ENCODE assay signal across 9 cellular contexts in genomic region chr2:126359494-126359893, GRCh38.
DNase-seq lines count a peak whose midpoint lies in the region; ATAC-seq and TF ChIP-seq lines count a peak whose summit lies in the region.
"Had no signal": no experiment of that assay in that cellular context is flagged by ENCODE, and none has a peak within 500 bp of the region (broad histone marks: within the 10 kb centered on the region; RNA-seq: fewer than 3 reads in every experiment).

No MANE protein-coding gene starts in this region.

- no peak overlapping the region for H3K27ac Mint-ChIP-seq in T-cell

- no peaks in the 10 kb centered on the region for H3K4me1 Mint-ChIP-seq in T-cell

- no peak for DNase-seq in LNCaP clone FGC (ENCODE audit: low read depth)
- DNase-seq in epithelial cell of proximal tubule (ENCODE audit: low read depth) = no peak
- DNase-seq in activated naive CD4-positive, alpha-beta T cell treated with anti-CD3 and anti-CD28 coated beads, Interleukin-2, amount 50 U/mL, for 16 hours = no peak
- DNase-seq in NCI-H345 (lab: John Stamatoyannopoulos, UW) = no peak
- DNase-seq in T-cell = no peak
- DNase-seq: gastrocnemius medialis had no signal

- no peaks in the 10 kb centered on the region for H3K36me3 ChIP-seq in DOHH2 (ENCODE audit: control insufficient read depth, low read length)
- H3K36me3 ChIP-seq: gastrocnemius medialis had no signal

- TF ChIP-seq CTCF in DOHH2 (IDR thresholded peaks at IDR 0.05; ENCODE audit: low read depth, low read length, poor library complexity, severe bottlenecking) (peak; percentile 42), LNCaP clone FGC (IDR thresholded peaks at IDR 0.05; ENCODE audit: control insufficient read depth, extremely low read depth, insufficient read depth) (peak; percentile 54), epithelial cell of proximal tubule (conservative IDR thresholded peaks at IDR 0.05; ENCODE audit: low read depth, low read length) (peak; percentile 39)

- H3K4me3 ChIP-seq in DOHH2 (ENCODE audit: low read length) (no peak overlapping the region), LNCaP clone FGC (ENCODE audit: low read depth, low read length) (no peak overlapping the region), epithelial cell of proximal tubule (ENCODE audit: low read depth, low read length) (no peak overlapping the region)
- H3K4me3 ChIP-seq: gastrocnemius medialis had no signal

- no peak overlapping the region for H3K4me3 Mint-ChIP-seq in T-cell

- no peaks in the 10 kb centered on the region for H3K36me3 Mint-ChIP-seq in T-cell

- no peaks in the 10 kb centered on the region for H4K20me1 ChIP-seq in DOHH2 (ENCODE audit: control insufficient read depth, insufficient read depth, low read depth, low read length)

- peaks cover 0 to 8% of the 10 kb centered on the region in 2 donors for H3K27me3 Mint-ChIP-seq in T-cell

- H3F3A ChIP-seq in DOHH2 (ENCODE audit: control insufficient read depth, insufficient read depth) = no peaks in the 10 kb centered on the region

- H3K9me2 ChIP-seq in DOHH2 (replicated peaks; ENCODE audit: control insufficient read depth, low read length) = no peaks in the 10 kb centered on the region

- no peaks in the 10 kb centered on the region for H3K27me3 ChIP-seq in DOHH2 (ENCODE audit: control insufficient read depth, low read length)
- H3K27me3 ChIP-seq: gastrocnemius medialis had no signal

- CTCF ChIA-PET in T-cell (lab: Charles Lee) = interaction anchor here in 1 of 2 donors (0.6 kb wide), 1 partner anchor 327 kb away, joined by 5 read pairs; no protein-coding TSS in a partner anchor

- POLR2A ChIA-PET in T-cell (lab: Charles Lee) = no interaction called here

- H3K4me2 ChIP-seq in DOHH2 (ENCODE audit: low read length) = no peak overlapping the region

- no peaks in the 10 kb centered on the region for H3K79me2 ChIP-seq in DOHH2 (ENCODE audit: control insufficient read depth, low read length)

- ATAC-seq in GM21367 (IDR thresholded peaks at IDR 0.05; ENCODE audit: unreplicated experiment) (peak; percentile 63), HG03097 (IDR thresholded peaks at IDR 0.05; ENCODE audit: low FRiP score, unreplicated experiment) (no peak), T-cell (replicated peaks in 1 of 4) (no peak)
- ATAC-seq: gastrocnemius medialis had no signal

- no peaks in the 10 kb centered on the region for H3K9me3 ChIP-seq in DOHH2 (ENCODE audit: control insufficient read depth, insufficient read depth, low read length)
- H3K9me3 ChIP-seq: gastrocnemius medialis had no signal

- H3K9me3 Mint-ChIP-seq in T-cell = no peaks in the 10 kb centered on the region

- H3K4me1 ChIP-seq in DOHH2 (ENCODE audit: control insufficient read depth, low read length) = no peaks in the 10 kb centered on the region
- H3K4me1 ChIP-seq: gastrocnemius medialis had no signal

- H3K27ac ChIP-seq in DOHH2 (ENCODE audit: low read depth, low read length) = no peak overlapping the region
- H3K27ac ChIP-seq: gastrocnemius medialis had no signal
